13 cellular contexts compared by ENCODE assay signal in the genomic region with DNA sequence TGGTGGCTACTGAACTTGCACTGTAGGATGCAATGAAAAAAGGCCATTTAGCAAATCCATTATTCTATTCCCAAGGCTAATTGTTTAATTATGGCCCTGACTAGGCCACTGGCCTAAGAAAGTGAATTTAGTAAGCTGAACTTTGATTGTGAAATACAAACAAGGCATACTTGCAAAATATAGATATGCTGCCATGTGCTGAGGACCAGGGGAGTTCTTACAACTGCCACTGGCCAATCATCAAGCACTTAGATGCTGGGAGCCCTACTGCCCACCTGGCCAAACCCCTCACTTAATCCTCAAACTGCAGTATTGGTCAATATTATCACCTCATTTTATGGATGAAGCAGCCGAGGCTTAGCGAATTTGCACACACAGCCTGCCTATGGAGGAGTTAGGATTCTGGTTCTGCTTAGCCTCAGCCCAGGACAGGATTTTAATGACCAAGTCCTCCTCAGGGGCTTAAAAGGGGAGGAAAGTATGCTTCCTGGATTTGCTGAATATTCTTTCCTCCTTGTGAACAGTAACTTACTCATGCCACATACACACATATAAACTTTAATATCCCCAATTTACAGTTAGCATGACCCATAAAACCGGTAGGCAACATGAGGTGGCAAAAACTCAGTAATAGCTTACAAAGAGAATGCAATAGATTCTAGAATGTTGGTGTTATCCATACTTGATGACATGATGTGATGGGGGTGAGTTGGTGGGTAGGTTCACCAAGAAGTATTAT. TPM values are rescaled to one million over a fixed set of nuclear protein-coding genes. Genes with fewer than 3 reads are reported as not detected.
DNase-seq lines count a peak whose midpoint lies in the region; ATAC-seq and TF ChIP-seq lines count a peak whose summit lies in the region.
"Had no signal": no experiment of that assay in that cellular context is flagged by ENCODE, and none has a peak within 500 bp of the region (broad histone marks: within the 10 kb centered on the region; RNA-seq: fewer than 3 reads in every experiment).

No MANE protein-coding gene starts in this region.

- intact Hi-C loops in CD8-positive, alpha-beta T cell (cut with DNase I, micrococcal nuclease), result loop anchor here in 1 of 2 experiments (2.0 kb wide), 1 partner anchor 17 kb away; no protein-coding TSS in a partner anchor
- intact Hi-C loops in Panc1 (cut with micrococcal nuclease; ENCODE audit: unreplicated experiment) (no loop called here), colonic mucosa (cut with DNase I) (no loop called here), lower lobe of right lung (cut with DNase I) (no loop called here)

- H3K4me1 Mint-ChIP-seq in CD8-positive, alpha-beta T cell (ENCODE audit: low read depth), result peaks cover 91% of the 10 kb centered on the region
- peaks cover 52 to 92% (median 89%) of the 10 kb centered on the region in 4 donors for H3K4me1 Mint-ChIP-seq in naive thymus-derived CD8-positive, alpha-beta T cell

- H3K9me3 ChIP-seq in CD8-positive, alpha-beta T cell (ENCODE audit: low read length), result no peaks in the 10 kb centered on the region
- H3K9me3 ChIP-seq in Panc1 (ENCODE audit: control insufficient read depth, insufficient read depth, low read depth, low read length) (no peaks in the 10 kb centered on the region), colonic mucosa (no peaks in the 10 kb centered on the region), lower lobe of right lung (no peaks in the 10 kb centered on the region)
- H3K9me3 ChIP-seq: heart right ventricle had no signal

- no peaks in the 10 kb centered on the region for H3K27me3 ChIP-seq in CD8-positive, alpha-beta T cell (ENCODE audit: insufficient read depth, low read length)
- H3K27me3 ChIP-seq in Panc1 (ENCODE audit: control insufficient read depth, insufficient read depth, low read length) (no peaks in the 10 kb centered on the region), colonic mucosa (no peaks in the 10 kb centered on the region), lower lobe of right lung (ENCODE audit: low read depth) (no peaks in the 10 kb centered on the region)
- H3K27me3 ChIP-seq: heart right ventricle had no signal

- DNase-seq in CD8-positive, alpha-beta T cell, result no peak
- no peak for DNase-seq in Panc1 (ENCODE audit: low read depth, low spot score)
- DNase-seq in colonic mucosa, result no peak
- DNase-seq in naive thymus-derived CD8-positive, alpha-beta T cell, result no peak
- DNase-seq in GM20000 (ENCODE audit: low spot score), result no peak
- DNase-seq in AG08395 (ENCODE audit: low spot score), result no peak
- no peak for DNase-seq in lower lobe of right lung
- DNase-seq: heart right ventricle, left ventricle myocardium superior, SIG-M5 had no signal

- peaks cover 82% of the 10 kb centered on the region for H3K36me3 Mint-ChIP-seq in CD8-positive, alpha-beta T cell
- peaks cover 27 to 66% (median 63%) of the 10 kb centered on the region in 3 donors for H3K36me3 Mint-ChIP-seq in naive thymus-derived CD8-positive, alpha-beta T cell

- H3K9ac ChIP-seq in colonic mucosa (ENCODE audit: low read depth in 2 of 2, low read length in 2 of 2), result peak overlapping the region in 1 of 2 donors; percentile 43

- H3K27ac Mint-ChIP-seq in CD8-positive, alpha-beta T cell, result peak overlapping the region; percentile 89
- peak overlapping the region; percentile 89 to 100 (median 96) for H3K27ac Mint-ChIP-seq in naive thymus-derived CD8-positive, alpha-beta T cell
- H3K27ac Mint-ChIP-seq: GM23338 had no signal

- no peak overlapping the region for H3K4me3 ChIP-seq in CD8-positive, alpha-beta T cell (ENCODE audit: low read depth, low read length)
- H3K4me3 ChIP-seq in Panc1 (ENCODE audit: low read depth in 2 of 2, low read length in 2 of 2) (0 out of 4 replicates have a peak overlapping the region, but pooled peaks of 1 of the 2 experiments have one; percentile 1), colonic mucosa (no peak overlapping the region), lower lobe of right lung (no peak overlapping the region)
- H3K4me3 ChIP-seq: GM23338, heart right ventricle had no signal

- no peak for TF ChIP-seq CTCF in CD8-positive, alpha-beta T cell (IDR thresholded peaks at IDR 0.05)
- TF ChIP-seq CTCF in Panc1 (IDR thresholded peaks at IDR 0.05), result no peak
- TF ChIP-seq CTCF in colonic mucosa (IDR thresholded peaks at IDR 0.05), result no peak
- no peak for TF ChIP-seq CTCF in GM20000 (IDR thresholded peaks at IDR 0.05; ENCODE audit: extremely low read depth, missing control alignments)
- TF ChIP-seq CTCF in lower lobe of right lung (IDR thresholded peaks at IDR 0.05), result no peak

- no peaks in the 10 kb centered on the region for H3K9me3 Mint-ChIP-seq in CD8-positive, alpha-beta T cell
- H3K9me3 Mint-ChIP-seq in naive thymus-derived CD8-positive, alpha-beta T cell, result no peaks in the 10 kb centered on the region
- H3K9me3 Mint-ChIP-seq: GM23338; stimulated activated naive CD8-positive, alpha-beta T cell treated with anti-CD3 and anti-CD28 coated beads, Interleukin-15, amount 100 ng/mL, for 72 hours had no signal

- POLR2A ChIA-PET in CD8-positive, alpha-beta T cell (lab: Charles Lee), result interaction anchor here (0.6 to 13.9 kb wide), 14 partner anchors 8 to 144 kb away, joined by 3 to 203 read pairs (median 5); partner anchors contain the start of gene CD44
- POLR2A ChIA-PET in Panc1 (lab: Charles Lee), result interaction anchor here (0.6 to 0.9 kb wide), 2 partner anchors 9 to 24 kb away, joined by 3 to 5 read pairs; no protein-coding TSS in a partner anchor
- POLR2A ChIA-PET in naive thymus-derived CD8-positive, alpha-beta T cell (lab: Charles Lee), result interaction anchor here (0.6 to 13.3 kb wide), 10 partner anchors 14 to 127 kb away, joined by 3 to 294 read pairs (median 6); partner anchors contain the start of gene CD44

- H3K36me3 ChIP-seq in CD8-positive, alpha-beta T cell (ENCODE audit: insufficient read depth, low read length), result peaks cover 44% of the 10 kb centered on the region
- H3K36me3 ChIP-seq in Panc1 (ENCODE audit: control insufficient read depth, insufficient read depth, low read length) (peaks cover 43% of the 10 kb centered on the region), colonic mucosa (no peaks in the 10 kb centered on the region), lower lobe of right lung (peaks cover 63% of the 10 kb centered on the region)

- BruUV-seq in Panc1 (replicated peaks; lab: Mats Ljungman, UMichigan), result no TSS peak

- ATAC-seq in CD8-positive, alpha-beta T cell, result no peak
- ATAC-seq in Panc1 (no peak), GM21723 (IDR thresholded peaks at IDR 0.05; ENCODE audit: unreplicated experiment) (no peak), lower lobe of right lung (no peak)
- ATAC-seq in naive thymus-derived CD8-positive, alpha-beta T cell, result no peak
- ATAC-seq: GM23338, heart right ventricle, left ventricle myocardium superior had no signal

- H3K4me3 Mint-ChIP-seq in CD8-positive, alpha-beta T cell, result peak overlapping the region; percentile 46
- peak overlapping the region; percentile 19 to 81 (median 58) for H3K4me3 Mint-ChIP-seq in naive thymus-derived CD8-positive, alpha-beta T cell
- H3K4me3 Mint-ChIP-seq: GM23338 had no signal

- peak overlapping the region; percentile 45 for H3K27ac ChIP-seq in CD8-positive, alpha-beta T cell (ENCODE audit: low read depth, low read length)
- H3K27ac ChIP-seq in Panc1 (ENCODE audit: low read length), result peak overlapping the region; percentile 87
- H3K27ac ChIP-seq in colonic mucosa, result peak overlapping the region; percentile 62
- H3K27ac ChIP-seq in lower lobe of right lung, result no peak overlapping the region

- in situ Hi-C loops in Panc1 (cut with HindIII; ENCODE audit: low pct_unique_long_range_greater_than_20kb, low sequenced_read_pairs), result no loop called here

- H3K4me1 ChIP-seq in CD8-positive, alpha-beta T cell (ENCODE audit: insufficient read depth, low read length), result peaks cover 89% of the 10 kb centered on the region
- H3K4me1 ChIP-seq in Panc1 (ENCODE audit: control insufficient read depth, insufficient read depth, low read length) (peaks cover 91% of the 10 kb centered on the region), colonic mucosa (peaks cover 26% of the 10 kb centered on the region), lower lobe of right lung (peaks cover 72% of the 10 kb centered on the region)

- no peaks in the 10 kb centered on the region for H3K27me3 Mint-ChIP-seq in CD8-positive, alpha-beta T cell (ENCODE audit: low read depth)
- H3K27me3 Mint-ChIP-seq in naive thymus-derived CD8-positive, alpha-beta T cell, result no peaks in the 10 kb centered on the region
- H3K27me3 Mint-ChIP-seq: stimulated activated naive CD8-positive, alpha-beta T cell treated with anti-CD3 and anti-CD28 coated beads, Interleukin-15, amount 100 ng/mL, for 72 hours had no signal

- CTCF ChIA-PET in CD8-positive, alpha-beta T cell (lab: Charles Lee), result interaction anchor here (0.6 to 5.3 kb wide), 17 partner anchors 9 to 686 kb away, joined by 3 to 80 read pairs (median 4); partner anchors contain the start of gene CD44
- CTCF ChIA-PET in Panc1 (lab: Charles Lee), result no interaction called here

RNA-seq across cellular contexts. Expression of gene CD44, which starts 39.3 kb away (rescaled TPM):
- 1,000 to 10,000 TPM; 1,070 to 1,104 TPM for total RNA-seq in CD8-positive, alpha-beta T cell
- total RNA-seq in Panc1 (2021; ENCODE audit: unreplicated experiment) (1,819 TPM), colonic mucosa (100 to 1,000 TPM; 152 to 171 TPM), lower lobe of right lung (613 TPM)
- 1,270 TPM for polyA plus RNA-seq in Panc1 (2012; ENCODE audit: insufficient read length)
- 100 to 1,000 TPM; 650 to 703 TPM for total RNA-seq in naive thymus-derived CD8-positive, alpha-beta T cell
- 100 to 1,000 TPM; 291 TPM for polyA plus RNA-seq in naive thymus-derived CD8-positive, alpha-beta T cell
